1 cellular context compared by ENCODE assay signal in genomic region chr1:47190807-47191206, GRCh38.
TF ChIP-seq lines count a peak whose summit lies in the region.

No MANE protein-coding gene starts in this region.

TF ChIP-seq in HepG2, 621 proteins besides CTCF, POLR2A, EP300 and RAD21 (continued from another document):
- TF ChIP-seq ZNF576 (CRISPR knock-in tag; IDR thresholded peaks at IDR 0.05) (no peak), ATAD3A (CRISPR knock-in tag; IDR thresholded peaks at IDR 0.05) (no peak), SAFB2 (CRISPR knock-in tag; IDR thresholded peaks at IDR 0.05; ENCODE audit: borderline replicate concordance, low read depth) (no peak), ZNF691 (CRISPR knock-in tag; IDR thresholded peaks at IDR 0.05; ENCODE audit: borderline replicate concordance, low read depth) (no peak), U2AF1 (optimal IDR thresholded peaks at IDR 0.05; ENCODE audit: low read depth, low read length) (no peak), ZNF567 (CRISPR knock-in tag; IDR thresholded peaks at IDR 0.05; ENCODE audit: borderline replicate concordance) (0 out of 2 replicates have a peak, but pooled peaks have one; percentile 21)
